In the genomic region with DNA sequence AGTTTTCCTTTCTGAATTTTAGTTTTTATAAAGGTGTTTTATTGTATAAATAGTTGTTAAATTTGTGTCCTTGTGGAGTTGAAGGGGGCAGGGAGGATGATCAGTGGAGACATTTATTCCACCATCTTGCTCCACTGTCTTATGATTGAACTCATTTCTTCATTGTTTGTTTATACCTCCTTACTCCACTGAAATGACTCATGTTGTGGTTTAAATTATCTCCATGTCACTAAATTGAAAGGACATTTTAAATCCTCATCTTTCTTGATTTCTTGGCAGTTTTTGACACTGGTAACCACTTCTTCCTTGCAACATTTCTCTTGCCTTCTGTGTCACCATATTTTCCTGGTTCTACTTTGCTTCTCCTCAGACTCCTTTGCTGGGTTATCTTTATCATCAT, we compare ENCODE assay signal across 16 cellular contexts. TPM values are rescaled to one million over a fixed set of nuclear protein-coding genes. Genes with fewer than 3 reads are reported as not detected.
DNase-seq lines count a peak whose midpoint lies in the region; ATAC-seq and TF ChIP-seq lines count a peak whose summit lies in the region.
"Had no signal": no experiment of that assay in that cellular context is flagged by ENCODE, and none has a peak within 500 bp of the region (broad histone marks: within the 10 kb centered on the region; RNA-seq: fewer than 3 reads in every experiment).

No MANE protein-coding gene starts in this region.

- peaks cover 6% of the 10 kb centered on the region for H3K9me3 ChIP-seq in mesenchymal stem cell (ENCODE audit: control insufficient read depth, low read length)
- H3K9me3 ChIP-seq in ascending aorta: no peaks in the 10 kb centered on the region

- no peak overlapping the region for H2BK120ac ChIP-seq in mesenchymal stem cell (ENCODE audit: low read depth, low read length)

- H3K4me3 ChIP-seq in mesenchymal stem cell (ENCODE audit: insufficient read depth in 1 of 2, low read depth in 1 of 2, low read length in 2 of 2) (no peak overlapping the region), ascending aorta (no peak overlapping the region)

- DNase-seq in EL: peak; percentile 11
- peak; percentile 52 for DNase-seq in LHCN-M2 (ENCODE audit: low read depth)
- DNase-seq in dedifferentiated amniotic fluid mesenchymal stem cell (ENCODE audit: extremely low spot score): peak; percentile 51
- peak; percentile 62 for DNase-seq in mesenchymal stem cell
- DNase-seq in DMS153 treated with DMSO at 0.1 percent for 48 hours (lab: John Stamatoyannopoulos, UW; ENCODE audit: unreplicated experiment): no peak
- no peak for DNase-seq in ascending aorta (ENCODE audit: low spot score in 2 of 2)
- no peak for DNase-seq in NCI-H1436 (lab: John Stamatoyannopoulos, UW)
- DNase-seq: CD4-positive, CD25-positive, alpha-beta regulatory T cell; NCI-H1092; NCI-H1694; NCI-H2107; NCI-H226; NCI-H526 treated with DMSO at 0.1 percent for 48 hours had no signal

- no peak overlapping the region for H2BK12ac ChIP-seq in mesenchymal stem cell (ENCODE audit: low read length in 2 of 2)

- H3K9ac ChIP-seq in mesenchymal stem cell (ENCODE audit: low read length): no peak overlapping the region

- no peak overlapping the region for H3K4me2 ChIP-seq in mesenchymal stem cell (ENCODE audit: low read length, poor library complexity, severe bottlenecking)

- H2AFZ ChIP-seq in mesenchymal stem cell (ENCODE audit: low read depth, low read length): no peak overlapping the region

- H3K23ac ChIP-seq in mesenchymal stem cell (ENCODE audit: low read length in 2 of 2): no peak overlapping the region

- no peak overlapping the region for H3K4ac ChIP-seq in mesenchymal stem cell (ENCODE audit: low read depth in 1 of 2, low read length in 2 of 2)

- no peak overlapping the region for H4K8ac ChIP-seq in mesenchymal stem cell (ENCODE audit: low read length)

- H3K4me1 ChIP-seq in mesenchymal stem cell (ENCODE audit: control insufficient read depth, insufficient read depth, low read depth, low read length) (no peaks in the 10 kb centered on the region), ascending aorta (no peaks in the 10 kb centered on the region)

- no peak overlapping the region for H3K14ac ChIP-seq in mesenchymal stem cell (ENCODE audit: low read length in 2 of 2)

- ATAC-seq in HG03025 (IDR thresholded peaks at IDR 0.05; ENCODE audit: low FRiP score, unreplicated experiment): no peak

- no peak overlapping the region for H2BK5ac ChIP-seq in mesenchymal stem cell (ENCODE audit: low read depth, low read length, poor library complexity, severe bottlenecking)

- no peak overlapping the region for H4K91ac ChIP-seq in mesenchymal stem cell (ENCODE audit: low read length)

- H3K27ac ChIP-seq in mesenchymal stem cell (ENCODE audit: low read length, poor library complexity, severe bottlenecking): no peak overlapping the region
- H3K27ac ChIP-seq in ascending aorta: no peak overlapping the region

- TF ChIP-seq CTCF in ascending aorta (IDR thresholded peaks at IDR 0.05): no peak

- H3K27me3 ChIP-seq in mesenchymal stem cell (ENCODE audit: control insufficient read depth in 1 of 2, insufficient read depth in 1 of 2, low read length in 2 of 2): no peaks in the 10 kb centered on the region
- H3K27me3 ChIP-seq in ascending aorta: no peaks in the 10 kb centered on the region

- H3K36me3 ChIP-seq in mesenchymal stem cell (ENCODE audit: control insufficient read depth in 1 of 2, insufficient read depth in 2 of 2, low read depth in 1 of 2, low read length in 2 of 2): no peaks in the 10 kb centered on the region
- no peaks in the 10 kb centered on the region for H3K36me3 ChIP-seq in ascending aorta

- intact Hi-C loops in ascending aorta (cut with DNase I): no loop called here

- H2BK15ac ChIP-seq in mesenchymal stem cell (ENCODE audit: low read depth, poor library complexity, severe bottlenecking): no peak overlapping the region

- H2AK5ac ChIP-seq in mesenchymal stem cell (ENCODE audit: low read length, severe bottlenecking): no peak overlapping the region

- no peaks in the 10 kb centered on the region for H3K79me1 ChIP-seq in mesenchymal stem cell (replicated peaks; ENCODE audit: low read length, poor library complexity, severe bottlenecking)

- H3K18ac ChIP-seq in mesenchymal stem cell (ENCODE audit: low read depth in 1 of 2, low read length in 2 of 2): no peak overlapping the region

RNA-seq across cellular contexts. Expression of gene FERMT2, which starts 23.6 kb away (rescaled TPM):
- total RNA-seq in LHCN-M2 (2014; rRNA removed): 87.5 and 89.6 TPM in 2 replicates
- 68.5 TPM for polyA plus RNA-seq in LHCN-M2 (2012)
- 137 TPM for polyA plus RNA-seq in mesenchymal stem cell (2013, experiment 1 of 2)
- polyA plus RNA-seq in mesenchymal stem cell (2013, experiment 2 of 2): 137 TPM
- total RNA-seq in ascending aorta: 101 TPM
- total RNA-seq: OCI-LY7 had no signal
- polyA plus RNA-seq: CD4-positive, CD25-positive, alpha-beta regulatory T cell; IgD-negative memory B cell had no signal

Comparison
In these comparisons a context has a peak if more than half of its experiments do, and no peak if none do; other contexts are left out.
1. DNase-seq: peak in EL (single experiment), LHCN-M2 (single experiment), dedifferentiated amniotic fluid mesenchymal stem cell (single experiment) and mesenchymal stem cell (single experiment); none in DMS153 treated with DMSO at 0.1 percent for 48 hours (single experiment), ascending aorta (0 of 2) and NCI-H1436 (single experiment).